ENCODE assay signal across 8 cellular contexts in the genomic region with DNA sequence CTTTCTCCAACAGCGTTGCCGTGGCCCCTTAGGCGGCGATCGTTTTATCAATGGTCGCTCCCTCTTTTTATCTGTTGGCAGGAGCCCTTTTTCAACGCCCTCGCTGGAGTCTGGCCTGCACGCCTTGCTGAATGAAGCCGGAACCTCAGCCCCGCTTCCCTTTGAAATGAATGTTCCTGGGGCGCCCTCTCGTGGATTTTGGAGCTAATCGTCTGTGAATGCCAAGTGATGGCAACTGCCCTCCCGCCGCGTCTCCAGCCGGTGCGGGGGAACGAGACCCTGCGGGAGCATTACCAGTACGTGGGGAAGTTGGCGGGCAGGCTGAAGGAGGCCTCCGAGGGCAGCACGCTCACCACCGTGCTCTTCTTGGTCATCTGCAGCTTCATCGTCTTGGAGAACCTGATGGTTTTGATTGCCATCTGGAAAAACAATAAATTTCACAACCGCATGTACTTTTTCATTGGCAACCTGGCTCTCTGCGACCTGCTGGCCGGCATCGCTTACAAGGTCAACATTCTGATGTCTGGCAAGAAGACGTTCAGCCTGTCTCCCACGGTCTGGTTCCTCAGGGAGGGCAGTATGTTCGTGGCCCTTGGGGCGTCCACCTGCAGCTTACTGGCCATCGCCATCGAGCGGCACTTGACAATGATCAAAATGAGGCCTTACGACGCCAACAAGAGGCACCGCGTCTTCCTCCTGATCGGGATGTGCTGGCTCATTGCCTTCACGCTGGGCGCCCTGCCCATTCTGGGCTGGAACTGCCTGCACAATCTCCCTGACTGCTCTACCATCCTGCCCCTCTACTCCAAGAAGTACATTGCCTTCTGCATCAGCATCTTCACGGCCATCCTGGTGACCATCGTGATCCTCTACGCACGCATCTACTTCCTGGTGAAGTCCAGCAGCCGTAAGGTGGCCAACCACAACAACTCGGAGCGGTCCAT. TPM values are rescaled to one million over a fixed set of nuclear protein-coding genes. Genes with fewer than 3 reads are reported as not detected.
A peak's percentile ranks its signal among the peaks of the same experiment; 100 is the strongest.
DNase-seq lines count a peak whose midpoint lies in the region; ATAC-seq and TF ChIP-seq lines count a peak whose summit lies in the region.

No MANE protein-coding gene starts in this region.

- intact Hi-C loops in lower lobe of right lung (cut with DNase I) = no loop called here

- no peak overlapping the region for H3K27ac ChIP-seq in lower lobe of right lung

- ATAC-seq in HG03025 (IDR thresholded peaks at IDR 0.05; ENCODE audit: low FRiP score, unreplicated experiment) (peak; percentile 55), lower lobe of right lung (peak; percentile 79 to 90), HG03469 (IDR thresholded peaks at IDR 0.05; ENCODE audit: unreplicated experiment) (no peak)

- no peaks in the 10 kb centered on the region for H3K27me3 ChIP-seq in lower lobe of right lung (ENCODE audit: low read depth)

- peaks cover 4% of the 10 kb centered on the region for H3K36me3 ChIP-seq in lower lobe of right lung

- peak overlapping the region; percentile 29 for H3K4me3 ChIP-seq in lower lobe of right lung

- H3K9me3 ChIP-seq in lower lobe of right lung = no peaks in the 10 kb centered on the region

- DNase-seq in EH (ENCODE audit: low read depth) (peak; percentile 85), NCI-H510A (lab: John Stamatoyannopoulos, UW) (peak; percentile 44), ecto neural progenitor cell (ENCODE audit: low spot score) (peak; percentile 91), lower lobe of right lung (peak; percentile 87)
- peak; percentile 87 to 89 for DNase-seq in activated CD4-positive, alpha-beta T cell treated with anti-CD3 and anti-CD28 coated beads, Interleukin-2, amount 50 U/mL, for 48 hours
- peak; percentile 63 for DNase-seq in stimulated activated CD8-positive, alpha-beta memory T cell treated with anti-CD3 and anti-CD28 coated beads, Interleukin-12 subunit alpha, Interleukin-12 subunit beta, amount 100 ng/mL, for 1 hour (ENCODE audit: low read depth)

- TF ChIP-seq CTCF in lower lobe of right lung (IDR thresholded peaks at IDR 0.05) = peak; percentile 82

- H3K4me1 ChIP-seq in lower lobe of right lung = peaks cover 14% of the 10 kb centered on the region

RNA-seq across cellular contexts. Expression of a gene that starts 10.0 kb away (rescaled TPM):
- 10.0 TPM for total RNA-seq in lower lobe of right lung
